Comparison of ENCODE assay signal across 24 cellular contexts in genomic region chr10:374354-374753, GRCh38.
DNase-seq lines count a peak whose midpoint lies in the region; ATAC-seq and TF ChIP-seq lines count a peak whose summit lies in the region.
"Had no signal": no experiment of that assay in that cellular context is flagged by ENCODE, and none has a peak within 500 bp of the region (broad histone marks: within the 10 kb centered on the region; RNA-seq: fewer than 3 reads in every experiment).

No MANE protein-coding gene starts in this region.

- H3K9me3 ChIP-seq in KOPT-K1 (ENCODE audit: insufficient read depth, low read length, poor library complexity, severe bottlenecking) (peaks cover 10% of the 10 kb centered on the region), spleen (no peaks in the 10 kb centered on the region)
- H3K9me3 ChIP-seq: gastroesophageal sphincter, tibial nerve had no signal

- no peak for TF ChIP-seq CTCF in spleen (IDR thresholded peaks at IDR 0.05 in 8 of 11, conservative IDR thresholded peaks at IDR 0.05 in 3 of 11)

- H3K4me3 ChIP-seq in spleen: no peak overlapping the region
- H3K4me3 ChIP-seq: gastroesophageal sphincter, tibial nerve had no signal

- H3K4me1 ChIP-seq in spleen: no peaks in the 10 kb centered on the region

- H3K27me3 ChIP-seq in spleen (replicated peaks in 1 of 7): no peaks in the 10 kb centered on the region
- H3K27me3 ChIP-seq: gastroesophageal sphincter, tibial nerve had no signal

- intact Hi-C loops in spleen (cut with DNase I; ENCODE audit: low total_unique reads): no loop called here

- H3K27ac ChIP-seq in KOPT-K1 (ENCODE audit: low read depth, low read length, poor library complexity, severe bottlenecking) (peak overlapping the region; percentile 60), spleen (no peak overlapping the region)
- H3K27ac ChIP-seq: WERI-Rb-1 had no signal

- TF ChIP-seq POLR2A in spleen (IDR thresholded peaks at IDR 0.05): no peak

- H3K36me3 ChIP-seq in KOPT-K1 (ENCODE audit: insufficient read depth, low read length) (no peaks in the 10 kb centered on the region), spleen (peaks cover 0 to 27% (median 0%) of the 10 kb centered on the region in 6 donors)
- H3K36me3 ChIP-seq: WERI-Rb-1 had no signal

- DNase-seq in NCI-H69 (lab: John Stamatoyannopoulos, UW) (peak; percentile 80), glomerular visceral epithelial cell (ENCODE audit: extremely low spot score) (peak; percentile 10), spleen (peak; percentile 50)
- DNase-seq: activated CD8-positive, alpha-beta memory T cell treated with anti-CD3 and anti-CD28 coated beads, Interleukin-2, amount 50 U/mL, for 48 hours; activated naive CD8-positive, alpha-beta T cell treated with anti-CD3 and anti-CD28 coated beads, Interleukin-2, amount 10 ng/mL, durations not matched to agents 7 days and 5 days; AML-193; CD8-positive, alpha-beta memory T cell; central memory CD4-positive, alpha-beta T cell; DMS53; effector CD4-positive, alpha-beta T cell; KG1; MV-4-11; naive thymus-derived CD8-positive, alpha-beta T cell; NCI-H2107; PC-3; stimulated activated naive B cell treated with anti-CD40 and anti-IgM and Interleukin-4, amounts not matched to agents 10 μg/mL and 1 μg/mL and 100 μg/mL, for 72 hours; WERI-Rb-1 had no signal

- 90 to 98% (median 95%) methylated on average over 3 of the region's 3 CpGs for WGBS in spleen, 5 donors

- ATAC-seq in GM19035 (IDR thresholded peaks at IDR 0.05; ENCODE audit: unreplicated experiment) (no peak), HG02970 (IDR thresholded peaks at IDR 0.05; ENCODE audit: low FRiP score, unreplicated experiment) (no peak), GM21526 (IDR thresholded peaks at IDR 0.05; ENCODE audit: low FRiP score, unreplicated experiment) (no peak)
- ATAC-seq: gastroesophageal sphincter; naive thymus-derived CD8-positive, alpha-beta T cell; PC-3; sciatic nerve; stimulated activated naive B cell treated with anti-CD40 and anti-IgM and Interleukin-4, amounts not matched to agents 10 μg/mL and 1 μg/mL and 100 μg/mL, for 72 hours had no signal

Comparison
In these comparisons a context has a peak if more than half of its experiments do, and no peak if none do; other contexts are left out.
1. DNase-seq: peak in every context shown above with its lines; median percentile 80 in NCI-H69; 50 in spleen; 10 in glomerular visceral epithelial cell.